In the genomic region with DNA sequence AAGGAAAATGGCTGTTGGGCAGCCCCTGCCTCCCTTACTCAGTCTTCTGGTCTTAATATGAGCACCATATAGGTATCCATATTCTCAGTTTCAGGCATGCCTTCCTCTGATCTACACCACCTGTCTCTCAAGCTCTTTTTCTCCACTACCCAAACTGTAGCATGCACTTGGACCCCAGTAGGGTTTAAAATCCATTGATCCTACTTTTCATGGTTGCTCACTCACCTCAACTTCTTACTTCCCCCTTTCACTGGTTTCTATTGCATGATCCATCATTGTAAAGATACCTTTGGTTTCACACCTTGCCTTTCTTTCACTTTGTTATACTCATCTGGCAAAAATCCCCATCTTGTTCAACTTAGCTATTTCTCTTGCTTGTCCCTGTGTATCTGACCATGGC, we compare ENCODE assay signal across 12 cellular contexts.
DNase-seq lines count a peak whose midpoint lies in the region; ATAC-seq and TF ChIP-seq lines count a peak whose summit lies in the region.
"Had no signal": no experiment of that assay in that cellular context is flagged by ENCODE, and none has a peak within 500 bp of the region (broad histone marks: within the 10 kb centered on the region; RNA-seq: fewer than 3 reads in every experiment).

No MANE protein-coding gene starts in this region.

- no peaks in the 10 kb centered on the region for H3F3A ChIP-seq in MM.1S (ENCODE audit: insufficient read depth, low read length)

- H3K4me3 ChIP-seq in MM.1S (ENCODE audit: low read length) (no peak overlapping the region), foreskin fibroblast (ENCODE audit: low read depth in 1 of 2, low read length in 2 of 2) (no peak overlapping the region)
- H3K4me3 ChIP-seq: cardiac muscle cell, neural progenitor cell had no signal

- TF ChIP-seq CTCF in MM.1S (IDR thresholded peaks at IDR 0.05; ENCODE audit: low read length) (no peak), foreskin fibroblast (IDR thresholded peaks at IDR 0.05; ENCODE audit: low read depth, low read length) (no peak)

- H3K9me3 ChIP-seq in MM.1S (replicated peaks; ENCODE audit: insufficient read depth, low read length) = no peaks in the 10 kb centered on the region

- no peaks in the 10 kb centered on the region for H3K36me3 ChIP-seq in MM.1S (replicated peaks; ENCODE audit: insufficient read depth, low read length)
- H3K36me3 ChIP-seq: cardiac muscle cell, neural progenitor cell had no signal

- H3K9me2 ChIP-seq in MM.1S (replicated peaks; ENCODE audit: insufficient read depth, low read length) = no peaks in the 10 kb centered on the region

- no peaks in the 10 kb centered on the region for H3K79me2 ChIP-seq in MM.1S (ENCODE audit: low read length)

- DNase-seq in MM.1S = peak; percentile 16
- no peak for DNase-seq in foreskin fibroblast
- no peak for DNase-seq in NCI-H1436 (lab: John Stamatoyannopoulos, UW)
- no peak for DNase-seq in stimulated activated CD4-positive, alpha-beta T cell treated with anti-CD3 and anti-CD28 coated beads, Interleukin-2, amount 100 ng/mL, for 24 hours
- DNase-seq: T1000 had no signal

- ATAC-seq in GM18520 (IDR thresholded peaks at IDR 0.05; ENCODE audit: unreplicated experiment) (peak; percentile 90), GM21367 (IDR thresholded peaks at IDR 0.05; ENCODE audit: unreplicated experiment) (peak; percentile 84), HG02970 (IDR thresholded peaks at IDR 0.05; ENCODE audit: low FRiP score, unreplicated experiment) (peak; percentile 85), GM19455 (IDR thresholded peaks at IDR 0.05; ENCODE audit: unreplicated experiment) (no peak)
- ATAC-seq: Panc1 had no signal

- no peaks in the 10 kb centered on the region for H3K27me3 ChIP-seq in MM.1S (replicated peaks; ENCODE audit: insufficient read depth, low read length)
- H3K27me3 ChIP-seq: cardiac muscle cell, neural progenitor cell had no signal

- H4K20me1 ChIP-seq in MM.1S (ENCODE audit: insufficient read depth, low read length) = no peaks in the 10 kb centered on the region

- H3K9ac ChIP-seq in MM.1S (ENCODE audit: low read length) = no peak overlapping the region
- H3K9ac ChIP-seq: neural progenitor cell had no signal

- no peak overlapping the region for H3K4me2 ChIP-seq in MM.1S (ENCODE audit: low read depth, low read length)
- H3K4me2 ChIP-seq: neural progenitor cell had no signal

- 0 out of 2 replicates have a peak, but pooled peaks cover 4% of the 10 kb centered on the region for H3K4me1 ChIP-seq in MM.1S (ENCODE audit: low read length)

- H2AFZ ChIP-seq in MM.1S (ENCODE audit: low read length) = no peak overlapping the region
- H2AFZ ChIP-seq: neural progenitor cell had no signal

- no peak overlapping the region for H3K27ac ChIP-seq in MM.1S (ENCODE audit: low read length)
- H3K27ac ChIP-seq: cardiac muscle cell, neural progenitor cell had no signal
